In genomic region chr1:246450485-246451251, GRCh38 we compare ENCODE assay signal across 8 cellular contexts. TPM values are rescaled to one million over a fixed set of nuclear protein-coding genes. Genes with fewer than 3 reads are reported as not detected.
DNase-seq lines count a peak whose midpoint lies in the region; ATAC-seq and TF ChIP-seq lines count a peak whose summit lies in the region.

No MANE protein-coding gene starts in this region.

- POLR2A ChIA-PET in PC-9 (lab: Charles Lee; ENCODE audit: unreplicated experiment) = no interaction called here

- no peak for TF ChIP-seq POLR2A in esophagus muscularis mucosa (IDR thresholded peaks at IDR 0.05; ENCODE audit: low read depth)

- TF ChIP-seq EP300 in esophagus muscularis mucosa (IDR thresholded peaks at IDR 0.05) = no peak

- no peaks in the 10 kb centered on the region for H3K9me2 ChIP-seq in PC-9 (ENCODE audit: insufficient read depth)

- H3K27me3 ChIP-seq in PC-9 (ENCODE audit: insufficient read depth, low read depth) (no peaks in the 10 kb centered on the region), esophagus muscularis mucosa (no peaks in the 10 kb centered on the region), parathyroid adenoma (ENCODE audit: control insufficient read depth, insufficient read depth, low read length) (no peaks in the 10 kb centered on the region)

- ATAC-seq in GM19324 (IDR thresholded peaks at IDR 0.05; ENCODE audit: low FRiP score, unreplicated experiment) (no peak), GM21423 (IDR thresholded peaks at IDR 0.05; ENCODE audit: unreplicated experiment) (no peak)

- H3F3A ChIP-seq in PC-9 (ENCODE audit: insufficient read depth, low read depth) = no peaks in the 10 kb centered on the region

- no peak overlapping the region for H3K9ac ChIP-seq in parathyroid adenoma

- H3K4me1 ChIP-seq in PC-9 (replicated peaks; ENCODE audit: insufficient read depth) (no peaks in the 10 kb centered on the region), esophagus muscularis mucosa (peaks cover 5 to 59% (median 48%) of the 10 kb centered on the region in 4 donors), parathyroid adenoma (no peaks in the 10 kb centered on the region)

- peaks cover 12% of the 10 kb centered on the region for H3K36me3 Mint-ChIP-seq in activated T-cell treated with anti-CD3 and anti-CD28 coated beads, Interleukin-2, amount 50 U/mL, for 24 hours (ENCODE audit: low read depth)

- peak; percentile 71 for TF ChIP-seq CTCF in PC-9 (conservative IDR thresholded peaks at IDR 0.05)
- peak; percentile 55 to 75 (median 68) for TF ChIP-seq CTCF in esophagus muscularis mucosa (IDR thresholded peaks at IDR 0.05)
- peak; percentile 40 for TF ChIP-seq CTCF in parathyroid adenoma (IDR thresholded peaks at IDR 0.05)

- in situ Hi-C loops in G401 (cut with HindIII; ENCODE audit: low sequenced_read_pairs) = no loop called here

- H4K20me1 ChIP-seq in PC-9 (ENCODE audit: insufficient read depth) = 0 out of 2 replicates have a peak, but pooled peaks cover 3% of the 10 kb centered on the region

- H3K4me1 Mint-ChIP-seq in activated T-cell treated with anti-CD3 and anti-CD28 coated beads, Interleukin-2, amount 50 U/mL, for 24 hours (ENCODE audit: low read depth) = peaks cover 15% of the 10 kb centered on the region

- peaks cover 3% of the 10 kb centered on the region for H3K9me3 Mint-ChIP-seq in activated T-cell treated with anti-CD3 and anti-CD28 coated beads, Interleukin-2, amount 50 U/mL, for 24 hours

- CTCF ChIA-PET in PC-9 (lab: Charles Lee) = no interaction called here

- H3K36me3 ChIP-seq in PC-9 (ENCODE audit: low read depth) = no peaks in the 10 kb centered on the region
- H3K36me3 ChIP-seq in esophagus muscularis mucosa = no peaks in the 10 kb centered on the region
- no peaks in the 10 kb centered on the region for H3K36me3 ChIP-seq in parathyroid adenoma (ENCODE audit: control insufficient read depth, insufficient read depth, low read length)

- H2AFZ ChIP-seq in PC-9 (no peak overlapping the region), parathyroid adenoma (no peak overlapping the region)

- no peak overlapping the region for H3K4me2 ChIP-seq in PC-9
- no peak overlapping the region for H3K4me2 ChIP-seq in parathyroid adenoma (ENCODE audit: low read length)

- no peaks in the 10 kb centered on the region for H3K79me2 ChIP-seq in PC-9 (ENCODE audit: low read depth)
- H3K79me2 ChIP-seq in parathyroid adenoma = no peaks in the 10 kb centered on the region

- no peak overlapping the region for H3K27ac Mint-ChIP-seq in activated T-cell treated with anti-CD3 and anti-CD28 coated beads, Interleukin-2, amount 50 U/mL, for 24 hours

- WGBS in esophagus muscularis mucosa = 57% methylated on average over 8 of the region's 8 CpGs

- BruUV-seq in PC-9 (replicated peaks; lab: Mats Ljungman, UMichigan) = no TSS peak

- no peak overlapping the region for H3K27ac ChIP-seq in PC-9
- no peak overlapping the region for H3K27ac ChIP-seq in esophagus muscularis mucosa (replicated peaks in 1 of 4)
- H3K27ac ChIP-seq in parathyroid adenoma = no peak overlapping the region

- peak; percentile 73 for DNase-seq in G401 (ENCODE audit: low spot score)
- peak; percentile 51 to 74 for DNase-seq in Kasumi-1 (lab: John Stamatoyannopoulos, UW)
- DNase-seq in PC-9 = no peak
- DNase-seq in esophagus muscularis mucosa (ENCODE audit: extremely low spot score) = no peak
- no peak for DNase-seq in activated T-cell treated with anti-CD3 and anti-CD28 coated beads, Interleukin-2, amount 50 U/mL, for 24 hours

- H3K4me3 ChIP-seq in PC-9 (no peak overlapping the region), esophagus muscularis mucosa (no peak overlapping the region), parathyroid adenoma (ENCODE audit: low read depth, low read length) (no peak overlapping the region)

- no peak overlapping the region for H3K4me3 Mint-ChIP-seq in activated T-cell treated with anti-CD3 and anti-CD28 coated beads, Interleukin-2, amount 50 U/mL, for 24 hours

- H3K9me3 ChIP-seq in PC-9 (ENCODE audit: insufficient read depth, low read depth) (no peaks in the 10 kb centered on the region), esophagus muscularis mucosa (no peaks in the 10 kb centered on the region), parathyroid adenoma (ENCODE audit: control insufficient read depth, low read length) (no peaks in the 10 kb centered on the region)

- no peaks in the 10 kb centered on the region for H3K27me3 Mint-ChIP-seq in activated T-cell treated with anti-CD3 and anti-CD28 coated beads, Interleukin-2, amount 50 U/mL, for 24 hours

- intact Hi-C loops in PC-9 (cut with micrococcal nuclease; ENCODE audit: unreplicated experiment) (loop anchor here (1.0 to 2.0 kb wide), 2 partner anchors 438 to 1297 kb away; no protein-coding TSS in a partner anchor), esophagus muscularis mucosa (cut with DNase I) (loop anchor here (10.0 kb wide), 1 partner anchor 1296 kb away; the partner anchor contains the start of gene KIF26B)

RNA-seq across cellular contexts. Expression of gene SMYD3, which starts 56.4 kb away (rescaled TPM):
- 49.5 and 69.6 TPM in 2 replicates for total RNA-seq in G401 (2014; rRNA removed; shearing (Covaris generic))
- total RNA-seq in PC-9 (2021) (28.2 and 29.6 TPM in 2 replicates), esophagus muscularis mucosa (10 to 100 TPM; 12.0 to 15.0 (median 13.2) TPM)

Comparison
In these comparisons a context has a peak if more than half of its experiments do, and no peak if none do; other contexts are left out.
1. DNase-seq: peak in G401 (single experiment) and Kasumi-1 (2 of 2); none in PC-9 (0 of 2), esophagus muscularis mucosa (single experiment) and activated T-cell treated with anti-CD3 and anti-CD28 coated beads, Interleukin-2, amount 50 U/mL, for 24 hours (single experiment).
2. Peak in every context shown above with its lines, with median percentiles within 50 percentile points of each other: CTCF ChIP-seq.